Comparison of ENCODE assay signal across 3 cellular contexts in the genomic region with DNA sequence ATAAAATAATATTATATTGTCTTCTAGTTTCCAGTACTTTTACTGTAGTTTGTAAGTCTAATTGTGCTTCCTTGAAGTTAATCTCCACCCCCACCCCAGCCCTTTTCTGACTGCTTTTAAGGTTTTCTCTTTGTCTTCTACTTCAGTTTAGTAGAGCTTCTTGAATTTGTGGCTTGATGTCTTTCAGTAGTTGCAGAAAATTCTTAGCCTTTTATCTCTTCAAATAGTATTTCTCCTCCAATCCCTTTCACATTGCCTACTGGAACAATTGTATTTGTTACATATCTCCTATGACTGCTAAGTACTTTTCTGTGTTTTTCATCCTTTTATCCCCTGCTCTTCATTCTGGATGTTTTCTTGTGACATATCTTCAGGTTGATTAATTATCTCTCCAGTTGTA. TPM values are rescaled to one million over a fixed set of nuclear protein-coding genes. Genes with fewer than 3 reads are reported as not detected.
"Had no signal": no experiment of that assay in that cellular context is flagged by ENCODE, and none has a peak within 500 bp of the region (broad histone marks: within the 10 kb centered on the region; RNA-seq: fewer than 3 reads in every experiment).

No MANE protein-coding gene starts in this region.

RNA-seq across cellular contexts. Expression of a gene that starts 38.8 kb away (rescaled TPM):
- total RNA-seq: HepG2, HT-29, K562 had no signal
